Comparison of ENCODE assay signal across 8 cellular contexts in the genomic region with DNA sequence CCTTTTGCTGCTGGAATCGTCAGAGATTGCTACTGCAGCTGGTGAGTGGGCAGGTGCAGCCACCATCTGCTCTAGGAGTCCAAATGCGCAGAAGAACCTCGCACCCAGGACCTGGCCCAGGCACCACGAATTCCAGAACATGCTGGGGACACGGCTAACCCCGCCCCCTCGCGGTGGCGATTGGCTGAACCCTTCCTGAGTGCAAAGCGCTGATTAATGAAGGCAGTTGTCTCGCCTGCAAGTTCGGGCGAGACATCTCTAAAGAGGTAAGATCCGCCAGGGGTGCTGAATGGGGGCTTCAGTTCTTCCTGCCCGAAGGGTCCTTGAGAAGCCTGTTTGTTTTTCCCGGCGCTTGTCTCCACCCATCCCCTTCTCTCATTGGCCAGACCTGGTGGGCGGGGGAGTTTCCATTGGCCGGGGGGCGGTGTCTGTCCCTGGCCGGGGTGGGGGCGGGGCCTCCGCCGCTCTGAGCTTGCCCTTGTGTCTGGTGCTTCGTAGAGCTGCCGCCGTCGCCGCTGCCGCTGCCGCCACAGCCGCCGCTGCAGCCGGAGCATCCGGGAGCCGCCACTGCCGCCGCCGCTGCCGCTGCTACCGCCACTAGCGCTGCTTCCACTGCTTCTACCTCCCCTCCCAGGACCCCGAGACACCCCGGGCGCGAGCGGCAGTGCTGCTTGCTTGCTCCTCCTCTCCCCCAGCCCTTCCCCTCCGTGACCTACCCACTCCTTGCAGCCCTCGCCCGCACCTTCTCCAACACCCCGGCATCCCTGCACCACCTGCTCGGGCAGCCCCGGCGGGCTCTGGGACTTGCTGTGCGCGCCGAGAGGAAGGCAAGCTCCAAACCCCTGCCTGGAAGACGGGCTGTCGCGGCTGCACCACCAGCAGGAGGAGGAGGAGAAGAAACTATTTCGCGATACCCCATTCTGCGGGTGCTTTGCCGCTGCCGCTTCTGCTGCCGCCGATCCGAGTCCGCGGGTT. TPM values are rescaled to one million over a fixed set of nuclear protein-coding genes. Genes with fewer than 3 reads are reported as not detected.
A peak's percentile ranks its signal among the peaks of the same experiment; 100 is the strongest.
DNase-seq lines count a peak whose midpoint lies in the region; ATAC-seq and TF ChIP-seq lines count a peak whose summit lies in the region.

A gene (plus strand): TSS at position 495 of the 975 bp plus-strand sequence.

- H3K4me3 ChIP-seq in AG04449 (ENCODE audit: low read depth, low read length) (peak within 1 kb of the TSS; percentile 52), lower leg skin (ENCODE audit: low read depth, poor library complexity, severe bottlenecking) (peak within 1 kb of the TSS; percentile 30)

- whole genome bisulfite sequencing in lower leg skin, 2 donors, result 0 to 1% methylated on average over 45 to 70 of the region's 70 CpGs

- ATAC-seq in GM18907 (IDR thresholded peaks at IDR 0.05; ENCODE audit: unreplicated experiment) (peak; percentile 97), HG03159 (IDR thresholded peaks at IDR 0.05; ENCODE audit: unreplicated experiment) (peak; percentile 96)

- CTCF ChIA-PET in AG04449 (lab: Yijun Ruan, JAX), result no interaction called here

- TF ChIP-seq POLR2A in lower leg skin (IDR thresholded peaks at IDR 0.05), result no peak

- DNase-seq in AG04449 (ENCODE audit: low read depth, low spot score), result no peak
- peak; percentile 85 for DNase-seq in NCI-H460 (ENCODE audit: extremely low read depth, low read depth)
- DNase-seq in activated CD8-positive, alpha-beta memory T cell treated with anti-CD3 and anti-CD28 coated beads for 24 hours, result peak; percentile 79
- peak; percentile 8 for DNase-seq in effector CD4-positive, alpha-beta T cell
- peak; percentile 84 to 97 for DNase-seq in lower leg skin (ENCODE audit: low spot score in 2 of 2)
- DNase-seq in stimulated activated CD4-positive, alpha-beta T cell treated with anti-CD3 and anti-CD28 coated beads, Interleukin-4, amount 100 ng/mL, for 1 hour, result peak; percentile 65

- intact Hi-C loops in lower leg skin (cut with DNase I; ENCODE audit: low total_unique reads), result no loop called here

- POLR2A ChIA-PET in AG04449 (lab: Yijun Ruan, JAX), result no interaction called here

- TF ChIP-seq CTCF in AG04449 (IDR thresholded peaks at IDR 0.05; ENCODE audit: insufficient read depth, low read length, missing control alignments) (no peak), lower leg skin (IDR thresholded peaks at IDR 0.05) (no peak)

RNA-seq across cellular contexts. Expression of the gene that starts here (rescaled TPM):
- 20.9 and 25.0 TPM in 2 replicates for total RNA-seq in NCI-H460 (2014; rRNA removed; shearing (Covaris generic))
- 16.4 and 22.8 TPM in 2 replicates for polyA plus RNA-seq in NCI-H460 (2014; cell fraction: nucleus; rRNA removed)
- 1 to 10 TPM in 1 of 4 donors, under 1 TPM in 3; 0.13 to 2.1 (median 0.58) TPM for total RNA-seq in lower leg skin
